In the genomic region with DNA sequence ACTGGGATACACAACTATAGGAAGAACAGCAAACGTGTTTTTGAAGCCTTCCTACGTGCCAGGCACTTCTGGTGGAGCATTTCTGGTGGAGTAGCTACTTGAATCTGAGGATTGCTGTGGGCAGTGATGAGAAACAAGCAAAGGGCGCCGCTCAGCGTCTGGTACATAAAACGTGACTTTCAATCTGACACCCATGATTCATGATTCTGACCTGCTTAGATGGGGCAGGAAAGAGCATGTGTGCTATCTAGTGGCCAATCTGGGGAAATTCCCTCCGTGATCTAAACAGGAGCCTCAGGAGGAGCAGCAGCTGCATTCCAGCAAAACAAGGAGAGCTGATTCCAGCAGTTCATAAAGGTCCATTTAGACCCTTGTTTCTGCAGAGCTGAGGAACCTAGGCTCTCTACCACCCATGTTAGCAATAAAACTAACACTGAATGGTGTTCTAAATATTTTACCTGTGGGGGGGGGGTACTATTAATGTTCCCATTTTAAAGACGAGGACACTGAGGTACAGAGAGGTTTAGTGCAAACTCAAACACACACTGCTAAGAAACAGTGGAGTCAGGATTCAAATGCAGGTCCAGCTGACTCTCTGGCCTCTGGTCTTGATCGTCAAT, we compare ENCODE assay signal across 9 cellular contexts. TPM values are rescaled to one million over a fixed set of nuclear protein-coding genes. Genes with fewer than 3 reads are reported as not detected.
DNase-seq lines count a peak whose midpoint lies in the region; ATAC-seq and TF ChIP-seq lines count a peak whose summit lies in the region.
"Had no signal": no experiment of that assay in that cellular context is flagged by ENCODE, and none has a peak within 500 bp of the region (broad histone marks: within the 10 kb centered on the region; RNA-seq: fewer than 3 reads in every experiment).

No MANE protein-coding gene starts in this region.

- H3K27ac Mint-ChIP-seq in natural killer cell, result no peak overlapping the region

- peaks cover 0 to 14% of the 10 kb centered on the region in 2 donors for H3K27me3 Mint-ChIP-seq in natural killer cell (ENCODE audit: low read depth in 2 of 2)

- ATAC-seq in HG02938 (IDR thresholded peaks at IDR 0.05; ENCODE audit: unreplicated experiment), result peak; percentile 79
- no peak for ATAC-seq in natural killer cell

- H3K27ac ChIP-seq in prostate gland, result no peak overlapping the region

- no peaks in the 10 kb centered on the region for H3K4me1 ChIP-seq in prostate gland (replicated peaks)

- H3K36me3 Mint-ChIP-seq in natural killer cell, result no peaks in the 10 kb centered on the region

- H3K4me3 ChIP-seq in prostate gland, result no peak overlapping the region

- no peaks in the 10 kb centered on the region for H3K9me3 ChIP-seq in prostate gland

- no peaks in the 10 kb centered on the region for H3K4me1 Mint-ChIP-seq in natural killer cell

- peak; percentile 24 for DNase-seq in stimulated activated CD4-positive, alpha-beta T cell treated with anti-CD3 and anti-CD28 coated beads, Interleukin-1b, Interleukin-23, amount 100 ng/mL, for 48 hours
- no peak for DNase-seq in stimulated activated CD4-positive, alpha-beta T cell treated with anti-CD3 and anti-CD28 coated beads, Interleukin-12 subunit alpha, Interleukin-12 subunit beta, amount 100 ng/mL, for 4 hours
- DNase-seq in NCI-H2081 (lab: John Stamatoyannopoulos, UW) (peak; percentile 81 to 91), T1000 (lab: John Stamatoyannopoulos, UW) (peak; percentile 27), germinal center (ENCODE audit: low spot score) (peak; percentile 20), prostate gland (ENCODE audit: low spot score) (peak; percentile 12), natural killer cell (no peak)

- TF ChIP-seq CTCF in prostate gland (IDR thresholded peaks at IDR 0.05) (peak in 2 of 4 experiments; percentile 32 to 44), natural killer cell (IDR thresholded peaks at IDR 0.05) (no peak)

- WGBS in prostate gland, result 12% methylated on average over 9 of the region's 9 CpGs

- TF ChIP-seq POLR2A in prostate gland (IDR thresholded peaks at IDR 0.05), result no peak

- H3K9me3 Mint-ChIP-seq in natural killer cell, result peaks cover 0 to 2% of the 10 kb centered on the region in 2 donors

- intact Hi-C loops in prostate gland (cut with DNase I) (no loop called here), natural killer cell (cut with micrococcal nuclease) (no loop called here)

- no peaks in the 10 kb centered on the region for H3K36me3 ChIP-seq in prostate gland

- H3K4me3 Mint-ChIP-seq in natural killer cell, result no peak overlapping the region

- no peaks in the 10 kb centered on the region for H3K27me3 ChIP-seq in prostate gland (replicated peaks; ENCODE audit: insufficient read depth)

RNA-seq across cellular contexts. Expression of a gene that starts 37.8 kb away (rescaled TPM):
- 1 to 10 TPM in 1 of 2 donors, under 1 TPM in 1; 0.36 to 4.1 TPM for total RNA-seq in prostate gland
- total RNA-seq in natural killer cell, result not detected
- total RNA-seq: endothelial cell of umbilical vein had no signal

Comparison
In these comparisons a context has a peak if more than half of its experiments do, and no peak if none do; other contexts are left out.
1. DNase-seq: peak in stimulated activated CD4-positive, alpha-beta T cell treated with anti-CD3 and anti-CD28 coated beads, Interleukin-1b, Interleukin-23, amount 100 ng/mL, for 48 hours (single experiment), NCI-H2081 (2 of 2), T1000 (single experiment), germinal center (single experiment) and prostate gland (single experiment); none in stimulated activated CD4-positive, alpha-beta T cell treated with anti-CD3 and anti-CD28 coated beads, Interleukin-12 subunit alpha, Interleukin-12 subunit beta, amount 100 ng/mL, for 4 hours (single experiment) and natural killer cell (single experiment).